ENCODE assay signal across 17 cellular contexts in genomic region chr1:214039394-214040018, GRCh38. TPM values are rescaled to one million over a fixed set of nuclear protein-coding genes. Genes with fewer than 3 reads are reported as not detected.
DNase-seq lines count a peak whose midpoint lies in the region; ATAC-seq and TF ChIP-seq lines count a peak whose summit lies in the region.
"Had no signal": no experiment of that assay in that cellular context is flagged by ENCODE, and none has a peak within 500 bp of the region (broad histone marks: within the 10 kb centered on the region; RNA-seq: fewer than 3 reads in every experiment).

No MANE protein-coding gene starts in this region.

- H3K36me3 Mint-ChIP-seq in mesothelial cell of epicardium (no peaks in the 10 kb centered on the region), chondrocyte (ENCODE audit: low read depth) (no peaks in the 10 kb centered on the region)
- H3K36me3 Mint-ChIP-seq: CD8-positive, alpha-beta T cell had no signal

- H2AFZ ChIP-seq in hepatocyte, result no peak overlapping the region

- H3K9me3 ChIP-seq in hepatocyte (ENCODE audit: low read depth), result no peaks in the 10 kb centered on the region
- H3K9me3 ChIP-seq: A549; BLaER1 treated with 17β-estradiol and CSF1 and Interleukin-3, amounts not matched to agents 10 nM and 100 nM; Caco-2 had no signal

- no peak overlapping the region for H3K4me3 ChIP-seq in hepatocyte
- H3K4me3 ChIP-seq: A549; BLaER1 treated with 17β-estradiol and CSF1 and Interleukin-3, amounts not matched to agents 10 nM and 100 nM had no signal

- no peaks in the 10 kb centered on the region for H3K79me2 ChIP-seq in hepatocyte

- H3K4me1 Mint-ChIP-seq in mesothelial cell of epicardium (peaks cover 12% of the 10 kb centered on the region), chondrocyte (ENCODE audit: low read depth) (no peaks in the 10 kb centered on the region)
- H3K4me1 Mint-ChIP-seq: B cell had no signal

- H3K27me3 ChIP-seq in hepatocyte, result no peaks in the 10 kb centered on the region
- H3K27me3 ChIP-seq: BLaER1 treated with 17β-estradiol and CSF1 and Interleukin-3, amounts not matched to agents 10 nM and 100 nM had no signal

- TF ChIP-seq CTCF in hepatocyte (IDR thresholded peaks at IDR 0.05; ENCODE audit: poor library complexity) (no peak), mesothelial cell of epicardium (IDR thresholded peaks at IDR 0.05; ENCODE audit: unreplicated experiment) (no peak), chondrocyte (IDR thresholded peaks at IDR 0.05) (no peak)

- H3K4me3 Mint-ChIP-seq in mesothelial cell of epicardium (no peak overlapping the region), chondrocyte (ENCODE audit: unreplicated experiment) (no peak overlapping the region)
- H3K4me3 Mint-ChIP-seq: B cell; CD4-positive, alpha-beta T cell; CD8-positive, alpha-beta T cell had no signal

- H3K27ac ChIP-seq in hepatocyte, result no peak overlapping the region
- H3K27ac ChIP-seq: A549; BLaER1 treated with 17β-estradiol and CSF1 and Interleukin-3, amounts not matched to agents 10 nM and 100 nM; C4-2B had no signal

- intact Hi-C loops in left cardiac atrium (cut with DNase I), result no loop called here

- ATAC-seq in left cardiac atrium, result no peak
- ATAC-seq: A549; CD8-positive, alpha-beta T cell had no signal

- DNase-seq in hepatocyte (ENCODE audit: low spot score) (no peak), mesothelial cell of epicardium (ENCODE audit: low spot score in 2 of 2, unreplicated experiment in 2 of 2) (no peak), chondrocyte (ENCODE audit: low spot score) (no peak), 8988T (no peak), left cardiac atrium (no peak)
- DNase-seq: AML-193; Caco-2; Calu3; CD4-positive, alpha-beta T cell; CD8-positive, alpha-beta T cell; DMS79 treated with DMSO at 0.1 percent for 48 hours; GF-D8 had no signal

- no peaks in the 10 kb centered on the region for H3K9me2 ChIP-seq in hepatocyte (replicated peaks; ENCODE audit: insufficient read depth)

- H3K27me3 Mint-ChIP-seq in mesothelial cell of epicardium (ENCODE audit: low read depth) (no peaks in the 10 kb centered on the region), chondrocyte (ENCODE audit: low read depth) (peaks cover 14% of the 10 kb centered on the region)

- H3K4me2 ChIP-seq in hepatocyte, result peak overlapping the region; percentile 31
- H3K4me2 ChIP-seq: A549; BLaER1 treated with 17β-estradiol and CSF1 and Interleukin-3, amounts not matched to agents 10 nM and 100 nM had no signal

- WGBS in hepatocyte (ENCODE audit: low lambda C conversion rate, missing lambda C conversion rate), result 58% methylated on average over 4 of the region's 4 CpGs

- no peaks in the 10 kb centered on the region for H4K20me1 ChIP-seq in hepatocyte (ENCODE audit: insufficient read depth, poor library complexity, severe bottlenecking)
- H4K20me1 ChIP-seq: BLaER1 treated with 17β-estradiol and CSF1 and Interleukin-3, amounts not matched to agents 10 nM and 100 nM had no signal

- H3K36me3 ChIP-seq in hepatocyte (replicated peaks; ENCODE audit: insufficient read depth, low read depth), result no peaks in the 10 kb centered on the region

- H3K27ac Mint-ChIP-seq in mesothelial cell of epicardium (peak overlapping the region; percentile 8), chondrocyte (ENCODE audit: unreplicated experiment) (no peak overlapping the region)
- H3K27ac Mint-ChIP-seq: B cell; CD4-positive, alpha-beta T cell; CD8-positive, alpha-beta T cell had no signal

- no peaks in the 10 kb centered on the region for H3K9me3 Mint-ChIP-seq in mesothelial cell of epicardium
- no peaks in the 10 kb centered on the region for H3K9me3 Mint-ChIP-seq in chondrocyte (ENCODE audit: low read depth)
- H3K9me3 Mint-ChIP-seq: CD4-positive, alpha-beta T cell; CD8-positive, alpha-beta T cell had no signal

- peaks cover 16% of the 10 kb centered on the region for H3K4me1 ChIP-seq in hepatocyte (ENCODE audit: insufficient read depth)
- H3K4me1 ChIP-seq: A549 had no signal

RNA-seq across cellular contexts. Expression of gene PROX1, which starts 51.7 kb away (rescaled TPM):
- 15.7 and 18.7 TPM in 2 replicates for total RNA-seq in hepatocyte
- polyA plus RNA-seq in hepatocyte, result 4.8 and 6.7 TPM in 2 replicates
- 0.58 to 1.4 TPM (median 1.4 TPM) in 3 replicates for total RNA-seq in mesothelial cell of epicardium
- total RNA-seq in chondrocyte, result 0.28 to 0.36 TPM (median 0.32 TPM) in 3 replicates
- total RNA-seq in left cardiac atrium, result 10 to 100 TPM; 59.5 to 77.9 TPM
- total RNA-seq: A172; CD8-positive, alpha-beta T cell had no signal
